Comparison of ENCODE assay signal across 24 cellular contexts in the genomic region with DNA sequence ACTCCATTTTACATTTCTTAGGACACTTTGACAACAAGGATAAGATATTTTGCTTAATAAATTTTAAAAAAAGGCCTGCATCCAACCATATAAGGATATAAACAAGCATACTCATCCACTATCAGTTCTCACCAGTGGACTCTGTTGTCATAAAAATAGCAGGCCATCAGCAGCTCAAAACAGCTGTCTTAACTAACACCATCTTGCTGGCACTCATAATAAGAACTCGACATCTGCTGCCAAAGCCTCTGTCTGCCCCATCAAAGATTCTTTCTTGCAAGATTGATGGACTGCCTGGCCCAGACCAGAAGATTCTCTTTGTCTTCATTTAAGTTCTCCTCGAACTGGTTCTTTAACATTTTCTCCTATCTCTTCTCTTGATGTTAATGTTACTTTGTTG.
"Had no signal": no experiment of that assay in that cellular context is flagged by ENCODE, and none has a peak within 500 bp of the region (broad histone marks: within the 10 kb centered on the region; RNA-seq: fewer than 3 reads in every experiment).

No MANE protein-coding gene starts in this region.

- H3K27me3 ChIP-seq: esophagus squamous epithelium, pancreas, testis had no signal

- H3K9me3 ChIP-seq: pancreas, testis had no signal

- DNase-seq: dermis blood vessel endothelial cell; effector memory CD4-positive, alpha-beta T cell; esophagus squamous epithelium; hypothalamus; immature natural killer cell; islet precursor cell; kidney glomerular epithelial cell; left colon; left ventricle myocardium inferior; lower lobe of right lung; naive B cell; nucleus accumbens; pancreas; stimulated activated CD4-positive, alpha-beta T cell treated with anti-CD3 and anti-CD28 coated beads, Interleukin-2, amount 100 ng/mL, for 24 hours; stimulated activated CD4-positive, alpha-beta T cell treated with anti-CD3 and anti-CD28 coated beads, Interleukin-4, amount 100 ng/mL, for 24 hours; stimulated activated naive CD4-positive, alpha-beta T cell treated with Interleukin-2 at 50 U/mL for 16 hours; substantia nigra; testis; tibial artery had no signal

- H3K4me3 Mint-ChIP-seq: immature natural killer cell; naive B cell; natural killer cell treated with Interleukin-12 subunit alpha and Interleukin-12 subunit beta and Interleukin-15 and Interleukin-18, amount 100 ng/mL, for 72 hours; neural progenitor cell; stimulated activated effector memory CD8-positive, alpha-beta T cell treated with anti-CD3 and anti-CD28 coated beads, Interleukin-12 subunit alpha, Interleukin-12 subunit beta, amount 100 ng/mL, for 72 hours; type B pancreatic cell had no signal

- H3K27ac ChIP-seq: coronary artery, esophagus squamous epithelium, left ventricle myocardium inferior, lower lobe of right lung, neural progenitor cell, pancreas, testis, tibial artery had no signal

- H3K4me3 ChIP-seq: coronary artery, esophagus squamous epithelium, left ventricle myocardium inferior, lower lobe of right lung, neural progenitor cell, pancreas, testis, tibial artery had no signal

- H3K27ac Mint-ChIP-seq: immature natural killer cell; naive B cell; natural killer cell treated with Interleukin-12 subunit alpha and Interleukin-12 subunit beta and Interleukin-15 and Interleukin-18, amount 100 ng/mL, for 72 hours; neural progenitor cell; stimulated activated effector memory CD8-positive, alpha-beta T cell treated with anti-CD3 and anti-CD28 coated beads, Interleukin-12 subunit alpha, Interleukin-12 subunit beta, amount 100 ng/mL, for 72 hours; type B pancreatic cell had no signal

- H3K36me3 Mint-ChIP-seq: neural progenitor cell had no signal

- H3K36me3 ChIP-seq: esophagus squamous epithelium, left ventricle myocardium inferior, lower lobe of right lung, neural progenitor cell, pancreas, tibial artery had no signal
